In the genomic region with DNA sequence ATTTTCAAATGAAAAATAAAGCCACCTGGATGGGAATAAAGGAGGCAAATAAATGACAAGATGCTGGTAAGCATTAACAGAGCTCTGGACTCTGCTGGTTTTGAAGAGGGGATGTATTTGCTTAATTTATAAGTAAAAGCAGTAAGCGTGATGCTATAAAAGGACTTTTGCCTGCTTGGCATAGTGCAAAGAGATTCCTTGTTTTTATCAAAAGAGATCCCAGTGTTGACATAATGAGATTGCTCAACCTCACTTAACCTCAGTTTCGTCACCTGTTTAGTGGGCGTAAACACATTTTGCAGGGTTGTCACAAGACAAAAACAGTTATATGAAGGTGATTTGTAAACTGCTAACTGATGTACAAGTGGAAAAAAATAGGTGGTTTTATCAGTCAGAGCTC, we compare ENCODE assay signal across 1 cellular context.
A peak's percentile ranks its signal among the peaks of the same experiment; 100 is the strongest.
TF ChIP-seq lines count a peak whose summit lies in the region.

No MANE protein-coding gene starts in this region.

TF ChIP-seq in GM12878, 131 proteins besides CTCF, POLR2A, EP300 and RAD21 (continued from another document):
- peak; percentile 21 for TF ChIP-seq MEF2B (IDR thresholded peaks at IDR 0.05; ENCODE audit: partially characterized antibody, poor library complexity, severe bottlenecking)
- TF ChIP-seq RAD51 (IDR thresholded peaks at IDR 0.05), result 0 out of 2 replicates have a peak, but pooled peaks have one; percentile 25
- no peak for TF ChIP-seq BHLHE40 (IDR thresholded peaks at IDR 0.05; ENCODE audit: borderline replicate concordance in 1 of 2, low read depth in 2 of 2, low read length in 1 of 2)
- TF ChIP-seq BCL11A (IDR thresholded peaks at IDR 0.05; ENCODE audit: low read depth, low read length), result no peak
- TF ChIP-seq MXI1 (IDR thresholded peaks at IDR 0.05; ENCODE audit: low read depth, low read length), result no peak
- TF ChIP-seq, protein P1, sequence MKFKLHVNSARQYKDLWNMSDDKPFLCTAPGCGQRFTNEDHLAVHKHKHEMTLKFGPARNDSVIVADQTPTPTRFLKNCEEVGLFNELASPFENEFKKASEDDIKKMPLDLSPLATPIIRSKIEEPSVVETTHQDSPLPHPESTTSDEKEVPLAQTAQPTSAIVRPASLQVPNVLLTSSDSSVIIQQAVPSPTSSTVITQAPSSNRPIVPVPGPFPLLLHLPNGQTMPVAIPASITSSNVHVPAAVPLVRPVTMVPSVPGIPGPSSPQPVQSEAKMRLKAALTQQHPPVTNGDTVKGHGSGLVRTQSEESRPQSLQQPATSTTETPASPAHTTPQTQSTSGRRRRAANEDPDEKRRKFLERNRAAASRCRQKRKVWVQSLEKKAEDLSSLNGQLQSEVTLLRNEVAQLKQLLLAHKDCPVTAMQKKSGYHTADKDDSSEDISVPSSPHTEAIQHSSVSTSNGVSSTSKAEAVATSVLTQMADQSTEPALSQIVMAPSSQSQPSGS (IDR thresholded peaks at IDR 0.05; ENCODE audit: low read length), result no peak
- no peak for TF ChIP-seq STAT1 (conservative IDR thresholded peaks at IDR 0.05)
- TF ChIP-seq GATAD2B (conservative IDR thresholded peaks at IDR 0.05; ENCODE audit: low read depth), result no peak
- TF ChIP-seq ATF7 (IDR thresholded peaks at IDR 0.05; ENCODE audit: low read depth), result peak; percentile 31; the same call in 1 of the 2 replicates
- TF ChIP-seq SUPT20H (IDR thresholded peaks at IDR 0.05; ENCODE audit: borderline replicate concordance, control insufficient read depth, low read depth, low read length), result no peak
- TF ChIP-seq, protein P2, sequence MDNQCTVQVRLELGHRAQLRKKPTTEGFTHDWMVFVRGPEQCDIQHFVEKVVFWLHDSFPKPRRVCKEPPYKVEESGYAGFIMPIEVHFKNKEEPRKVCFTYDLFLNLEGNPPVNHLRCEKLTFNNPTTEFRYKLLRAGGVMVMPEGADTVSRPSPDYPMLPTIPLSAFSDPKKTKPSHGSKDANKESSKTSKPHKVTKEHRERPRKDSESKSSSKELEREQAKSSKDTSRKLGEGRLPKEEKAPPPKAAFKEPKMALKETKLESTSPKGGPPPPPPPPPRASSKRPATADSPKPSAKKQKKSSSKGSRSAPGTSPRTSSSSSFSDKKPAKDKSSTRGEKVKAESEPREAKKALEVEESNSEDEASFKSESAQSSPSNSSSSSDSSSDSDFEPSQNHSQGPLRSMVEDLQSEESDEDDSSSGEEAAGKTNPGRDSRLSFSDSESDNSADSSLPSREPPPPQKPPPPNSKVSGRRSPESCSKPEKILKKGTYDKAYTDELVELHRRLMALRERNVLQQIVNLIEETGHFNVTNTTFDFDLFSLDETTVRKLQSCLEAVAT (IDR thresholded peaks at IDR 0.05), result no peak
TF ChIP-seq in GM12878: peak in this region for 7.
